10 cellular contexts compared by ENCODE assay signal in the genomic region with DNA sequence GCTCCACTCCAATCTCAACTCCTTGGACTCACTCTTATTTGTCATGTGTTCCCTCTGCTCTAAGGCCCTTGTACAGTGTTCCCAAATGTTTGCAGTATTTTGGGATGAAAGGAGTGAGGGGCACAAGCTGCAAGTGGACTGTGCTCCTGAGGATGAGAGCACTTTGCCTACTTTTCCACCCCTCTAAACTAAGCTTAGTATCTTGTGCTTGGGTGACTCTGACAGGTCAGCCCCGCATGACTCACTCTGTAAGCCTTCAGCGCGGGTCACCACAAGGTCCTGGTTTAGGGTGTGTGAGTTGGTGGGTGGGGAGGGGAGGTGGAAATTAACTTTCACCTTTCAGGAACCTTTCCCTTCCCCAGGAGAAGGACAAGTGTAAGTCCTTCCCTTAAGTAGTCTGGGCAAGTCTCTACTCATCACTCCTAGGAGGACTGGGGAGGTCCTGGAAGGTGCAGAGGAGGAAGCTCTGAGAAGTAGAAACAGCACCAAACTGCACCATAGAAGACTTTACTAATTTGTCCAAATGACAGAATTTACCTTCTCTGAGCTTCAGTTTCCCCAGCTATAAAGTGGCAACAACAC.
DNase-seq lines count a peak whose midpoint lies in the region; ATAC-seq and TF ChIP-seq lines count a peak whose summit lies in the region.
"Had no signal": no experiment of that assay in that cellular context is flagged by ENCODE, and none has a peak within 500 bp of the region (broad histone marks: within the 10 kb centered on the region; RNA-seq: fewer than 3 reads in every experiment).

No MANE protein-coding gene starts in this region.

- H3K4me3 Mint-ChIP-seq in stimulated activated naive CD8-positive, alpha-beta T cell treated with anti-CD3 and anti-CD28 coated beads, Interleukin-15, amount 100 ng/mL, for 72 hours = no peak overlapping the region
- H3K4me3 Mint-ChIP-seq: brain had no signal

- peak; percentile 45 for DNase-seq in DMS53 (lab: John Stamatoyannopoulos, UW)
- DNase-seq in DMS53 treated with DMSO at 0.1 percent for 48 hours (lab: John Stamatoyannopoulos, UW; ENCODE audit: unreplicated experiment) = no peak
- peak; percentile 46 for DNase-seq in SKM-1 treated with dmso at 0.1 percent for 144 hours (lab: John Stamatoyannopoulos, UW; ENCODE audit: unreplicated experiment)
- peak; percentile 78 for DNase-seq in hepatic stellate cell (ENCODE audit: low spot score)
- no peak for DNase-seq in stimulated activated naive CD8-positive, alpha-beta T cell treated with anti-CD3 and anti-CD28 coated beads, Interleukin-15, amount 100 ng/mL, for 72 hours
- no peak for DNase-seq in GM20000 (ENCODE audit: low spot score)
- DNase-seq in ecto neural progenitor cell (ENCODE audit: low spot score) = no peak
- DNase-seq: T-helper 1 cell had no signal

- H3K27ac Mint-ChIP-seq in stimulated activated naive CD8-positive, alpha-beta T cell treated with anti-CD3 and anti-CD28 coated beads, Interleukin-15, amount 100 ng/mL, for 72 hours = no peak overlapping the region

- H3K27me3 Mint-ChIP-seq in stimulated activated naive CD8-positive, alpha-beta T cell treated with anti-CD3 and anti-CD28 coated beads, Interleukin-15, amount 100 ng/mL, for 72 hours = peaks cover 23% of the 10 kb centered on the region

- no peaks in the 10 kb centered on the region for H3K9me3 Mint-ChIP-seq in stimulated activated naive CD8-positive, alpha-beta T cell treated with anti-CD3 and anti-CD28 coated beads, Interleukin-15, amount 100 ng/mL, for 72 hours

- H3K4me1 Mint-ChIP-seq in stimulated activated naive CD8-positive, alpha-beta T cell treated with anti-CD3 and anti-CD28 coated beads, Interleukin-15, amount 100 ng/mL, for 72 hours = peaks cover 9% of the 10 kb centered on the region
- H3K4me1 Mint-ChIP-seq: brain had no signal

- ATAC-seq in stimulated activated naive CD8-positive, alpha-beta T cell treated with anti-CD3 and anti-CD28 coated beads, Interleukin-15, amount 100 ng/mL, for 72 hours = peak; percentile 58
- no peak for ATAC-seq in GM21737 (IDR thresholded peaks at IDR 0.05; ENCODE audit: unreplicated experiment)

- TF ChIP-seq CTCF in GM20000 (IDR thresholded peaks at IDR 0.05; ENCODE audit: extremely low read depth, missing control alignments) = no peak

Comparison
In these comparisons a context has a peak if more than half of its experiments do, and no peak if none do; other contexts are left out.
1. DNase-seq: peak in DMS53 (single experiment), SKM-1 treated with dmso at 0.1 percent for 144 hours (single experiment) and hepatic stellate cell (single experiment); none in DMS53 treated with DMSO at 0.1 percent for 48 hours (single experiment), stimulated activated naive CD8-positive, alpha-beta T cell treated with anti-CD3 and anti-CD28 coated beads, Interleukin-15, amount 100 ng/mL, for 72 hours (0 of 2), GM20000 (single experiment) and ecto neural progenitor cell (single experiment).